In genomic region chr7:143381427-143382125, GRCh38 we compare ENCODE assay signal across 8 cellular contexts. TPM values are rescaled to one million over a fixed set of nuclear protein-coding genes. Genes with fewer than 3 reads are reported as not detected.
A peak's percentile ranks its signal among the peaks of the same experiment; 100 is the strongest.
DNase-seq lines count a peak whose midpoint lies in the region; ATAC-seq, FAIRE-seq and TF ChIP-seq lines count a peak whose summit lies in the region.

No MANE protein-coding gene starts in this region.

- TF ChIP-seq EP300 in HepG2 (IDR thresholded peaks at IDR 0.05; ENCODE audit: low read depth in 2 of 2, low read length in 2 of 2) (no peak), HepG2 (CRISPR knock-in tag; IDR thresholded peaks at IDR 0.05; ENCODE audit: borderline replicate concordance) (no peak)

- peaks cover 12% of the 10 kb centered on the region for H3K79me2 ChIP-seq in HepG2 (ENCODE audit: insufficient read depth, low read length)

- FAIRE-seq in HepG2 (lab: Jason Lieb, UNC), result no peak

- 0% methylated on average over 7 of the region's 64 CpGs for WGBS in HepG2 (ENCODE audit: low lambda C conversion rate)

- intact Hi-C loops in activated CD4-positive, alpha-beta T cell treated with anti-CD3 and anti-CD28 coated beads, Interleukin-2, amount 10 ng/mL, durations not matched to agents 24 days and 14 days (cut with micrococcal nuclease), result loop anchor here (2.0 to 5.0 kb wide), 3 partner anchors 25 to 573 kb away; no protein-coding TSS in a partner anchor
- intact Hi-C loops in HepG2 (cut with micrococcal nuclease; ENCODE audit: unreplicated experiment), result loop anchor here (1.0 to 2.0 kb wide), 3 partner anchors 14 to 97 kb away; partner anchors contain the start of genes EPHA1 and TMEM139

- peak; percentile 64 for DNase-seq in activated CD4-positive, alpha-beta T cell treated with anti-CD3 and anti-CD28 coated beads, Interleukin-2, amount 10 ng/mL, durations not matched to agents 24 days and 14 days
- DNase-seq in activated CD4-positive, alpha-beta T cell treated with anti-CD3 and anti-CD28 coated beads for 1 hour, result no peak
- DNase-seq in NCI-H460 (ENCODE audit: extremely low read depth, low read depth) (peak; percentile 33), caudate nucleus (lab: John Stamatoyannopoulos, UW) (peak in 45 of 61 donors; percentile 10 to 76 (median 45)), HepG2 (ENCODE audit: low spot score) (no peak), NCI-H524 treated with DMSO at 0.1 percent for 48 hours (lab: John Stamatoyannopoulos, UW) (no peak)
- DNase-seq in stimulated activated naive CD8-positive, alpha-beta T cell treated with anti-CD3 and anti-CD28 coated beads, Interleukin-15, amount 100 ng/mL, for 72 hours, result no peak

- peak overlapping the region; percentile 94 to 98 (median 98) for H3K4me3 ChIP-seq in HepG2 (replicated peaks in 1 of 3; ENCODE audit: insufficient read depth in 1 of 3, low read depth in 2 of 3, low read length in 3 of 3)

- H3K36me3 Mint-ChIP-seq in activated CD4-positive, alpha-beta T cell treated with anti-CD3 and anti-CD28 coated beads, Interleukin-2, amount 10 ng/mL, durations not matched to agents 24 days and 14 days (ENCODE audit: low read depth), result peaks cover 5% of the 10 kb centered on the region

- H4K20me1 ChIP-seq in HepG2 (ENCODE audit: insufficient read depth, low read length), result peaks cover 5% of the 10 kb centered on the region; the same call in 1 of the 2 replicates

- no peak for TF ChIP-seq RAD21 in HepG2 (CRISPR knock-in tag; IDR thresholded peaks at IDR 0.05)

- H3K36me3 ChIP-seq in HepG2 (replicated peaks in 1 of 2; ENCODE audit: control insufficient read depth in 1 of 2, insufficient read depth in 2 of 2, low read length in 2 of 2), result peaks cover 0 to 3% of the 10 kb centered on the region in 2 experiments; a peak in 1 of 5 replicates

- no peak for TF ChIP-seq CTCF in HepG2 (CRISPR knock-in tag; IDR thresholded peaks at IDR 0.05)

- no peaks in the 10 kb centered on the region for H3K27me3 ChIP-seq in HepG2 (ENCODE audit: control insufficient read depth in 1 of 2, insufficient read depth in 2 of 2, low read length in 2 of 2)

- H3K9me3 ChIP-seq in HepG2 (ENCODE audit: low read length), result no peaks in the 10 kb centered on the region

- in situ Hi-C loops in HepG2 (cut with HindIII; ENCODE audit: extremely low pct_ligation_motif_present, low pct_unique_long_range_greater_than_20kb), result loop anchor here (5.0 to 25.0 kb wide), 2 partner anchors 36 to 531 kb away; partner anchors contain the start of gene TCAF1

- peak overlapping the region; percentile 86 for H3K4me2 ChIP-seq in HepG2 (ENCODE audit: low read depth, low read length)

- H3K4me1 ChIP-seq in HepG2 (ENCODE audit: insufficient read depth, low read length), result peaks cover 56% of the 10 kb centered on the region

- H3K9me3 Mint-ChIP-seq in activated CD4-positive, alpha-beta T cell treated with anti-CD3 and anti-CD28 coated beads, Interleukin-2, amount 10 ng/mL, durations not matched to agents 24 days and 14 days, result no peaks in the 10 kb centered on the region
- no peaks in the 10 kb centered on the region for H3K9me3 Mint-ChIP-seq in stimulated activated naive CD8-positive, alpha-beta T cell treated with anti-CD3 and anti-CD28 coated beads, Interleukin-15, amount 100 ng/mL, for 72 hours

- H3K9ac ChIP-seq in HepG2 (ENCODE audit: insufficient read depth, low read depth, low read length), result peak overlapping the region; percentile 88

- H2AFZ ChIP-seq in HepG2 (ENCODE audit: low read length), result no peak overlapping the region

- TSS peak; percentile 56 for BruUV-seq in HepG2 (replicated peaks; lab: Mats Ljungman, UMichigan)

- POLR2A ChIA-PET in HepG2 (lab: Yijun Ruan, JAX), result interaction anchor here (1.1 to 4.0 kb wide), 2 partner anchors 12 to 14 kb away, joined by 6 to 20 read pairs; no protein-coding TSS in a partner anchor

- peak overlapping the region; percentile 95 for H3K27ac ChIP-seq in caudate nucleus (ENCODE audit: low read depth, low read length)
- H3K27ac ChIP-seq in HepG2 (ENCODE audit: extremely low read length, insufficient read depth, low read length), result peak overlapping the region; percentile 89

- TF ChIP-seq POLR2A in HepG2 (IDR thresholded peaks at IDR 0.05; ENCODE audit: insufficient read depth in 1 of 2, low read depth in 2 of 2, low read length in 2 of 2), result 0 out of 4 replicates have a peak, but pooled peaks of 1 of the 2 experiments have one; percentile 10

- CTCF ChIA-PET in HepG2 (lab: Yijun Ruan, JAX; ENCODE audit: low intra/inter-chr PET ratio, low total read pairs), result interaction anchor here (2.8 kb wide), 1 partner anchor 35 kb away, joined by 24 read pairs; no protein-coding TSS in a partner anchor

- peak; percentile 21 for ATAC-seq in HG02759 (IDR thresholded peaks at IDR 0.05; ENCODE audit: unreplicated experiment)
- ATAC-seq in HepG2, result no peak; the same call in 1 of the 3 replicates
- peak; percentile 19 for ATAC-seq in stimulated activated naive CD8-positive, alpha-beta T cell treated with anti-CD3 and anti-CD28 coated beads, Interleukin-15, amount 100 ng/mL, for 72 hours

- peak overlapping the region; percentile 38 for H3K27ac Mint-ChIP-seq in activated CD4-positive, alpha-beta T cell treated with anti-CD3 and anti-CD28 coated beads, Interleukin-2, amount 10 ng/mL, durations not matched to agents 24 days and 14 days
- H3K27ac Mint-ChIP-seq in stimulated activated naive CD8-positive, alpha-beta T cell treated with anti-CD3 and anti-CD28 coated beads, Interleukin-15, amount 100 ng/mL, for 72 hours, result no peak overlapping the region

- H3K27me3 Mint-ChIP-seq in activated CD4-positive, alpha-beta T cell treated with anti-CD3 and anti-CD28 coated beads, Interleukin-2, amount 10 ng/mL, durations not matched to agents 24 days and 14 days, result no peaks in the 10 kb centered on the region
- H3K27me3 Mint-ChIP-seq in stimulated activated naive CD8-positive, alpha-beta T cell treated with anti-CD3 and anti-CD28 coated beads, Interleukin-15, amount 100 ng/mL, for 72 hours, result no peaks in the 10 kb centered on the region

- no peak overlapping the region for H3K4me3 Mint-ChIP-seq in activated CD4-positive, alpha-beta T cell treated with anti-CD3 and anti-CD28 coated beads, Interleukin-2, amount 10 ng/mL, durations not matched to agents 24 days and 14 days
- peak overlapping the region; percentile 64 to 79 for H3K4me3 Mint-ChIP-seq in stimulated activated naive CD8-positive, alpha-beta T cell treated with anti-CD3 and anti-CD28 coated beads, Interleukin-15, amount 100 ng/mL, for 72 hours

- H3K4me1 Mint-ChIP-seq in activated CD4-positive, alpha-beta T cell treated with anti-CD3 and anti-CD28 coated beads, Interleukin-2, amount 10 ng/mL, durations not matched to agents 24 days and 14 days, result peaks cover 32% of the 10 kb centered on the region
- H3K4me1 Mint-ChIP-seq in stimulated activated naive CD8-positive, alpha-beta T cell treated with anti-CD3 and anti-CD28 coated beads, Interleukin-15, amount 100 ng/mL, for 72 hours, result peaks cover 31% of the 10 kb centered on the region

RNA-seq across cellular contexts. Expression of gene ZYX, which starts 0.4 kb away (rescaled TPM):
- total RNA-seq in activated CD4-positive, alpha-beta T cell treated with anti-CD3 and anti-CD28 coated beads, Interleukin-2, amount 10 ng/mL, durations not matched to agents 24 days and 14 days, result 85.8 and 89.7 TPM in 2 replicates
- total RNA-seq in NCI-H460 (2014; rRNA removed; shearing (Covaris generic)), result 45.7 and 57.4 TPM in 2 replicates
- polyA plus RNA-seq in NCI-H460 (2014; cell fraction: nucleus; rRNA removed), result 41.7 and 43.4 TPM in 2 replicates
- total RNA-seq in HepG2 (2016; rRNA removed; fragmentation: Illumina TruSeq; extraction: Trizol), result 13.1 and 13.7 TPM in 2 replicates
- 4.5 and 5.0 TPM in 2 replicates for total RNA-seq in HepG2 (2016; cell fraction: cytosol; rRNA removed; fragmentation: Illumina TruSeq; extraction: Trizol; ENCODE audit: low read depth)
- total RNA-seq in HepG2 (2016; cell fraction: insoluble cytoplasmic fraction; rRNA removed; fragmentation: Illumina TruSeq; extraction: Trizol), result 13.1 and 14.8 TPM in 2 replicates
- 14.4 and 16.8 TPM in 2 replicates for total RNA-seq in HepG2 (2016; cell fraction: membrane; rRNA removed; fragmentation: Illumina TruSeq; extraction: Trizol)
- total RNA-seq in HepG2 (2016; cell fraction: nucleus; rRNA removed; fragmentation: Illumina TruSeq; extraction: Trizol), result 17.7 and 17.8 TPM in 2 replicates
- 9.9 and 10.5 TPM in 2 replicates for polyA plus RNA-seq in HepG2 (2011; rRNA removed)
- 5.3 and 6.8 TPM in 2 replicates for polyA plus RNA-seq in HepG2 (2011; cell fraction: cytosol; rRNA removed)
- polyA plus RNA-seq in HepG2 (2011; cell fraction: nucleus; rRNA removed), result 39.4 and 48.1 TPM in 2 replicates
- 28.9 and 45.1 TPM in 2 replicates for polyA plus RNA-seq in HepG2 (2012)
- 21.1 and 21.6 TPM in 2 replicates for polyA plus RNA-seq in HepG2 (2016; cell fraction: cytosol; fragmentation: Illumina TruSeq; extraction: Trizol; ENCODE audit: low read depth)
- 42.5 and 68.7 TPM in 2 replicates for polyA plus RNA-seq in HepG2 (2016; cell fraction: insoluble cytoplasmic fraction; fragmentation: Illumina TruSeq; extraction: Trizol; ENCODE audit: low read depth)
- polyA plus RNA-seq in HepG2 (2016; cell fraction: membrane; fragmentation: Illumina TruSeq; extraction: Trizol; ENCODE audit: low read depth), result 38.4 and 41.1 TPM in 2 replicates
- polyA plus RNA-seq in HepG2 (2016; cell fraction: nucleus; fragmentation: Illumina TruSeq; extraction: Trizol; ENCODE audit: insufficient read depth, low read depth), result 65.4 and 70.0 TPM in 2 replicates
- polyA minus RNA-seq in HepG2 (2011; rRNA and poly(A)+ RNA removed; ENCODE audit: low replicate concordance), result 21.6 and 35.6 TPM in 2 replicates
- polyA minus RNA-seq in HepG2 (2011; cell fraction: cytosol; rRNA and poly(A)+ RNA removed), result 17.9 and 21.7 TPM in 2 replicates
- 22.5 and 32.2 TPM in 2 replicates for polyA minus RNA-seq in HepG2 (2011; cell fraction: nucleus; rRNA and poly(A)+ RNA removed)

RNA-seq across cellular contexts. Expression of gene FAM131B, which starts 19.1 kb away (rescaled TPM):
- total RNA-seq in activated CD4-positive, alpha-beta T cell treated with anti-CD3 and anti-CD28 coated beads, Interleukin-2, amount 10 ng/mL, durations not matched to agents 24 days and 14 days, result 0.37 and 0.45 TPM in 2 replicates
- total RNA-seq in NCI-H460 (2014; rRNA removed; shearing (Covaris generic)), result 0.06 and 0.10 TPM in 2 replicates
- polyA plus RNA-seq in NCI-H460 (2014; cell fraction: nucleus; rRNA removed), result not detected in 2 replicates
- total RNA-seq in HepG2 (2016; rRNA removed; fragmentation: Illumina TruSeq; extraction: Trizol), result 0.07 TPM in 1 of 2 replicates, not detected in the other
- total RNA-seq in HepG2 (2016; cell fraction: cytosol; rRNA removed; fragmentation: Illumina TruSeq; extraction: Trizol; ENCODE audit: low read depth), result not detected in 2 replicates
- total RNA-seq in HepG2 (2016; cell fraction: insoluble cytoplasmic fraction; rRNA removed; fragmentation: Illumina TruSeq; extraction: Trizol), result 0.15 TPM in 1 of 2 replicates, not detected in the other
- not detected in 2 replicates for total RNA-seq in HepG2 (2016; cell fraction: membrane; rRNA removed; fragmentation: Illumina TruSeq; extraction: Trizol)
- total RNA-seq in HepG2 (2016; cell fraction: nucleus; rRNA removed; fragmentation: Illumina TruSeq; extraction: Trizol), result not detected in 2 replicates
- not detected in 2 replicates for polyA plus RNA-seq in HepG2 (2011; rRNA removed)
- not detected in 2 replicates for polyA plus RNA-seq in HepG2 (2011; cell fraction: cytosol; rRNA removed)
- not detected in 2 replicates for polyA plus RNA-seq in HepG2 (2011; cell fraction: nucleus; rRNA removed)
- not detected in 2 replicates for polyA plus RNA-seq in HepG2 (2012)
- not detected in 2 replicates for polyA plus RNA-seq in HepG2 (2016; cell fraction: cytosol; fragmentation: Illumina TruSeq; extraction: Trizol; ENCODE audit: low read depth)
- not detected in 2 replicates for polyA plus RNA-seq in HepG2 (2016; cell fraction: insoluble cytoplasmic fraction; fragmentation: Illumina TruSeq; extraction: Trizol; ENCODE audit: low read depth)
- not detected in 2 replicates for polyA plus RNA-seq in HepG2 (2016; cell fraction: membrane; fragmentation: Illumina TruSeq; extraction: Trizol; ENCODE audit: low read depth)
- not detected in 2 replicates for polyA plus RNA-seq in HepG2 (2016; cell fraction: nucleus; fragmentation: Illumina TruSeq; extraction: Trizol; ENCODE audit: insufficient read depth, low read depth)
- 0.54 TPM in 1 of 2 replicates, not detected in the other for polyA minus RNA-seq in HepG2 (2011; rRNA and poly(A)+ RNA removed; ENCODE audit: low replicate concordance)
- not detected in 2 replicates for polyA minus RNA-seq in HepG2 (2011; cell fraction: cytosol; rRNA and poly(A)+ RNA removed)
- not detected in 2 replicates for polyA minus RNA-seq in HepG2 (2011; cell fraction: nucleus; rRNA and poly(A)+ RNA removed)

RNA-seq across cellular contexts. Expression of gene EPHA1, which starts 27.1 kb away (rescaled TPM):
- total RNA-seq in activated CD4-positive, alpha-beta T cell treated with anti-CD3 and anti-CD28 coated beads, Interleukin-2, amount 10 ng/mL, durations not matched to agents 24 days and 14 days, result 0.09 and 0.26 TPM in 2 replicates
- total RNA-seq in NCI-H460 (2014; rRNA removed; shearing (Covaris generic)), result not detected in 2 replicates
- not detected in 2 replicates for polyA plus RNA-seq in NCI-H460 (2014; cell fraction: nucleus; rRNA removed)
- 7.7 and 17.1 TPM in 2 replicates for total RNA-seq in HepG2 (2016; rRNA removed; fragmentation: Illumina TruSeq; extraction: Trizol)
- 2.7 and 3.2 TPM in 2 replicates for total RNA-seq in HepG2 (2016; cell fraction: cytosol; rRNA removed; fragmentation: Illumina TruSeq; extraction: Trizol; ENCODE audit: low read depth)
- 7.0 and 14.9 TPM in 2 replicates for total RNA-seq in HepG2 (2016; cell fraction: insoluble cytoplasmic fraction; rRNA removed; fragmentation: Illumina TruSeq; extraction: Trizol)
- 5.7 and 6.3 TPM in 2 replicates for total RNA-seq in HepG2 (2016; cell fraction: membrane; rRNA removed; fragmentation: Illumina TruSeq; extraction: Trizol)
- 14.0 and 17.5 TPM in 2 replicates for total RNA-seq in HepG2 (2016; cell fraction: nucleus; rRNA removed; fragmentation: Illumina TruSeq; extraction: Trizol)
- 4.6 and 8.1 TPM in 2 replicates for polyA plus RNA-seq in HepG2 (2011; rRNA removed)
- 4.3 and 5.5 TPM in 2 replicates for polyA plus RNA-seq in HepG2 (2011; cell fraction: cytosol; rRNA removed)
- 9.8 and 14.1 TPM in 2 replicates for polyA plus RNA-seq in HepG2 (2011; cell fraction: nucleus; rRNA removed)
- polyA plus RNA-seq in HepG2 (2012), result 4.8 and 5.8 TPM in 2 replicates
- 1.9 and 2.5 TPM in 2 replicates for polyA plus RNA-seq in HepG2 (2016; cell fraction: cytosol; fragmentation: Illumina TruSeq; extraction: Trizol; ENCODE audit: low read depth)
- 4.8 and 8.3 TPM in 2 replicates for polyA plus RNA-seq in HepG2 (2016; cell fraction: insoluble cytoplasmic fraction; fragmentation: Illumina TruSeq; extraction: Trizol; ENCODE audit: low read depth)
- polyA plus RNA-seq in HepG2 (2016; cell fraction: membrane; fragmentation: Illumina TruSeq; extraction: Trizol; ENCODE audit: low read depth), result 2.9 and 3.6 TPM in 2 replicates
- polyA plus RNA-seq in HepG2 (2016; cell fraction: nucleus; fragmentation: Illumina TruSeq; extraction: Trizol; ENCODE audit: insufficient read depth, low read depth), result 17.9 and 25.7 TPM in 2 replicates
- polyA minus RNA-seq in HepG2 (2011; rRNA and poly(A)+ RNA removed; ENCODE audit: low replicate concordance), result 0.07 and 13.9 TPM in 2 replicates
- 4.2 and 4.4 TPM in 2 replicates for polyA minus RNA-seq in HepG2 (2011; cell fraction: cytosol; rRNA and poly(A)+ RNA removed)
- 8.0 and 8.8 TPM in 2 replicates for polyA minus RNA-seq in HepG2 (2011; cell fraction: nucleus; rRNA and poly(A)+ RNA removed)

Comparison
In these comparisons a context has a peak if more than half of its experiments do, and no peak if none do; other contexts are left out.
1. DNase-seq: peak in activated CD4-positive, alpha-beta T cell treated with anti-CD3 and anti-CD28 coated beads, Interleukin-2, amount 10 ng/mL, durations not matched to agents 24 days and 14 days (single experiment), NCI-H460 (single experiment) and caudate nucleus (45 of 61); none in activated CD4-positive, alpha-beta T cell treated with anti-CD3 and anti-CD28 coated beads for 1 hour (single experiment), HepG2 (single experiment), stimulated activated naive CD8-positive, alpha-beta T cell treated with anti-CD3 and anti-CD28 coated beads, Interleukin-15, amount 100 ng/mL, for 72 hours (0 of 2) and NCI-H524 treated with DMSO at 0.1 percent for 48 hours (single experiment).